Comparison of ENCODE assay signal across 13 cellular contexts in genomic region chr1:235588916-235589515, GRCh38.
DNase-seq lines count a peak whose midpoint lies in the region; ATAC-seq lines count a peak whose summit lies in the region.
"Had no signal": no experiment of that assay in that cellular context is flagged by ENCODE, and none has a peak within 500 bp of the region (broad histone marks: within the 10 kb centered on the region; RNA-seq: fewer than 3 reads in every experiment).

No MANE protein-coding gene starts in this region.

- H3K27me3 ChIP-seq in adipocyte (replicated peaks; ENCODE audit: control insufficient read depth, insufficient read depth, low read length): peaks cover 62% of the 10 kb centered on the region

- intact Hi-C loops in cardiac septum (cut with DNase I): no loop called here

- no peak overlapping the region for H3K9ac ChIP-seq in adipocyte (ENCODE audit: low read length)

- no peak overlapping the region for H3K4me3 ChIP-seq in adipocyte (ENCODE audit: low read length)

- no peaks in the 10 kb centered on the region for H3K4me1 ChIP-seq in adipocyte (ENCODE audit: control insufficient read depth, insufficient read depth, low read length)

- H3K36me3 ChIP-seq in adipocyte (ENCODE audit: control insufficient read depth, insufficient read depth, low read length, severe bottlenecking): no peaks in the 10 kb centered on the region

- peak; percentile 27 for DNase-seq in AG20443 (ENCODE audit: low spot score)
- peak; percentile 74 for DNase-seq in HT1080 (ENCODE audit: low read depth)
- peak; percentile 21 for DNase-seq in adipocyte (ENCODE audit: low read depth)
- peak; percentile 53 for DNase-seq in kidney tubule cell (ENCODE audit: low spot score)
- no peak for DNase-seq in H4 (ENCODE audit: low spot score)
- DNase-seq in cardiac septum (ENCODE audit: low spot score): no peak
- DNase-seq in AG08395 (ENCODE audit: low spot score): no peak
- DNase-seq: activated CD4-positive, alpha-beta memory T cell treated with anti-CD3 and anti-CD28 coated beads for 36 hours; activated naive CD8-positive, alpha-beta T cell treated with anti-CD3 and anti-CD28 coated beads, Interleukin-2, amount 50 U/mL, for 24 hours; naive B cell; NCI-H2081 treated with DMSO at 0.1 percent for 48 hours; stimulated activated naive B cell treated with anti-CD40 and anti-IgM and Interleukin-4, amounts not matched to agents 10 μg/mL and 1 μg/mL and 100 μg/mL, for 72 hours had no signal

- ATAC-seq in HG03571 (IDR thresholded peaks at IDR 0.05; ENCODE audit: unreplicated experiment): no peak
- ATAC-seq: activated naive CD8-positive, alpha-beta T cell treated with anti-CD3 and anti-CD28 coated beads, Interleukin-2, amount 50 U/mL, for 24 hours; stimulated activated naive B cell treated with anti-CD40 and anti-IgM and Interleukin-4, amounts not matched to agents 10 μg/mL and 1 μg/mL and 100 μg/mL, for 72 hours had no signal

- H3K9me3 ChIP-seq in adipocyte (ENCODE audit: control insufficient read depth, low read length): no peaks in the 10 kb centered on the region

Comparison
In these comparisons a context has a peak if more than half of its experiments do, and no peak if none do; other contexts are left out.
1. DNase-seq: peak in AG20443 (single experiment), HT1080 (single experiment), adipocyte (single experiment) and kidney tubule cell (single experiment); none in H4 (single experiment), cardiac septum (single experiment) and AG08395 (single experiment).